In the genomic region with DNA sequence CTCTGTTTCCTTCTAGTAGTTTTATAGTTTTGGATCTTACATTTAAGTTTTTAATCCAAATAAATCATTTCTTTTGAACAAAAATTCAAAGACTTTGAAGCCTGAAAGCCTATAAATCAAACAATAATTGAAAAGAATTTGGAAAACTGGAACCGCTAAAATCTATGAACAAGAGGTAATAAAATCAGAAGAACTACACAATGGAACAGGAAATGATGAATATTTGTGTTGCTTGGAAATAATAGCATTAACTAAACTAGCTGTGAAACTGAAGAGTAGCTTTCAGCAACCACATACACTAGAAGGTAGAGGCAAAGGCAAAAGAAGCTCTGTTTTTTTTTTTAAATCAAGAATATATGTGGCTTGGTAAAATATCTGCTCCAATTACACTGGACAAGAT, we compare ENCODE assay signal across 16 cellular contexts.
DNase-seq lines count a peak whose midpoint lies in the region; ATAC-seq, FAIRE-seq and TF ChIP-seq lines count a peak whose summit lies in the region.
"Had no signal": no experiment of that assay in that cellular context is flagged by ENCODE, and none has a peak within 500 bp of the region (broad histone marks: within the 10 kb centered on the region; RNA-seq: fewer than 3 reads in every experiment).

No MANE protein-coding gene starts in this region.

- H3K27ac ChIP-seq in SK-N-MC (peak overlapping the region; percentile 69; the same call in 1 of the 2 replicates), pancreas (no peak overlapping the region)
- H3K27ac ChIP-seq: C4-2B had no signal

- TF ChIP-seq CTCF in pancreas (IDR thresholded peaks at IDR 0.05): no peak

- 61 to 70% methylated on average over 1 of the region's 1 CpG for WGBS in pancreas, 2 donors

- H3K4me1 ChIP-seq in pancreas: no peaks in the 10 kb centered on the region

- intact Hi-C loops in pancreas (cut with DNase I): no loop called here

- no peak for ATAC-seq in pancreas

- no peak overlapping the region for H3K9ac ChIP-seq in SK-N-MC (ENCODE audit: insufficient read length)

- H3K36me3 ChIP-seq in SK-N-MC (ENCODE audit: insufficient read depth, low read length): no peaks in the 10 kb centered on the region
- no peaks in the 10 kb centered on the region for H3K36me3 ChIP-seq in pancreas

- TF ChIP-seq POLR2A in GM12891 (IDR thresholded peaks at IDR 0.05; ENCODE audit: low read depth, low read length): no peak

- FAIRE-seq in endometrium (lab: Jason Lieb, UNC) (peak; percentile 83), pancreas (lab: Jason Lieb, UNC) (peak; percentile 81), GM12891 (lab: Jason Lieb, UNC) (no peak)
- FAIRE-seq: A204.1, D721Med, H1 had no signal

- H3K27me3 ChIP-seq in pancreas: no peaks in the 10 kb centered on the region

- H3K4me3 ChIP-seq in SK-N-MC (peak overlapping the region; percentile 37), pancreas (no peak overlapping the region)

- DNase-seq in M059J (ENCODE audit: low read depth): peak; percentile 32
- peak; percentile 32 for DNase-seq in SK-N-MC (ENCODE audit: low read depth, low spot score)
- no peak for DNase-seq in pancreas
- DNase-seq in GM03348 (ENCODE audit: low spot score): no peak
- no peak for DNase-seq in inferior parietal cortex (ENCODE audit: extremely low spot score)
- DNase-seq in GM12891 (ENCODE audit: insufficient read length, low spot score): no peak
- DNase-seq: AML-193; Caco-2; CD4-positive, alpha-beta T cell; GDM1; H9 had no signal

- H3K9me3 ChIP-seq in SK-N-MC (ENCODE audit: low read depth, low read length) (no peaks in the 10 kb centered on the region), pancreas (no peaks in the 10 kb centered on the region)
- H3K9me3 ChIP-seq: Caco-2 had no signal

TF ChIP-seq in GM12891, 5 proteins besides CTCF, POLR2A, EP300 and RAD21:
- no peak for TF ChIP-seq POU2F2 (IDR thresholded peaks at IDR 0.05; ENCODE audit: low read depth, low read length)
- no peak for TF ChIP-seq PAX5 (IDR thresholded peaks at IDR 0.05; ENCODE audit: insufficient read depth, low read length, severe bottlenecking)
- no peak for TF ChIP-seq POLR2AphosphoS5 (IDR thresholded peaks at IDR 0.05; ENCODE audit: low read depth, low read length)
- TF ChIP-seq TAF1 (IDR thresholded peaks at IDR 0.05; ENCODE audit: low read depth, low read length): no peak
- no peak for TF ChIP-seq SPI1 (IDR thresholded peaks at IDR 0.05; ENCODE audit: low read depth, low read length)
TF ChIP-seq in GM12891: peak in this region for 0.

Comparison
In these comparisons a context has a peak if more than half of its experiments do, and no peak if none do; other contexts are left out.
1. DNase-seq: peak in M059J (single experiment) and SK-N-MC (single experiment); none in pancreas (0 of 6), GM03348 (single experiment), inferior parietal cortex (single experiment) and GM12891 (single experiment).